Comparison of ENCODE assay signal across 1 cellular context in genomic region chr19:34404109-34404909, GRCh38.
TF ChIP-seq lines count a peak whose summit lies in the region.

Gene PDCD2L, plus strand, starts transcription at chr19:34404399. Its CDS starts 32 bp downstream, at chr19:34404431.

TF ChIP-seq in HepG2, 621 proteins besides CTCF, POLR2A, EP300 and RAD21 (continued from another document and continues in another):
- TF ChIP-seq E2F1 (CRISPR knock-in tag; IDR thresholded peaks at IDR 0.05) (no peak), ZNF20 (CRISPR knock-in tag; IDR thresholded peaks at IDR 0.05) (peak; percentile 80; the same call in 1 of the 2 replicates), MLX (CRISPR knock-in tag; IDR thresholded peaks at IDR 0.05) (0 out of 2 replicates have a peak, but pooled peaks have one; percentile 16), KMT2B (CRISPR knock-in tag; IDR thresholded peaks at IDR 0.05) (peak; percentile 74), PRDM15 (CRISPR knock-in tag; IDR thresholded peaks at IDR 0.05) (peak; percentile 44; the same call in 1 of the 2 replicates), SMC3 (IDR thresholded peaks at IDR 0.05; ENCODE audit: low read length) (no peak), DMAP1 (CRISPR knock-in tag; IDR thresholded peaks at IDR 0.05) (peak; percentile 77), CREB3 (CRISPR knock-in tag; IDR thresholded peaks at IDR 0.05) (peak; percentile 95), GPBP1L1 (CRISPR knock-in tag; IDR thresholded peaks at IDR 0.05) (no peak), ZNF180 (CRISPR knock-in tag; IDR thresholded peaks at IDR 0.05; ENCODE audit: borderline replicate concordance, low read depth) (peak; percentile 30; the same call in 1 of the 2 replicates), FOXO4 (CRISPR knock-in tag; conservative IDR thresholded peaks at IDR 0.05) (0 out of 2 replicates have a peak, but pooled peaks have one; percentile 79), ZNF687 (CRISPR knock-in tag; IDR thresholded peaks at IDR 0.05) (peak; percentile 97), SUZ12 (IDR thresholded peaks at IDR 0.05; ENCODE audit: low read depth, low read length) (no peak), HMG20B (CRISPR knock-in tag; conservative IDR thresholded peaks at IDR 0.05) (no peak), ZNF605 (CRISPR knock-in tag; IDR thresholded peaks at IDR 0.05) (peak; percentile 85), ZNF207 (IDR thresholded peaks at IDR 0.05; ENCODE audit: borderline replicate concordance) (no peak), HMGXB3 (CRISPR knock-in tag; IDR thresholded peaks at IDR 0.05; ENCODE audit: borderline replicate concordance) (0 out of 2 replicates have a peak, but pooled peaks have one; percentile 55), HNRNPLL (IDR thresholded peaks at IDR 0.05; ENCODE audit: low read depth, low read length, poor library complexity, severe bottlenecking) (peak; percentile 100), ZNF629 (CRISPR knock-in tag; conservative IDR thresholded peaks at IDR 0.05) (0 out of 2 replicates have a peak, but pooled peaks have one; percentile 9), HMG20A (CRISPR knock-in tag; IDR thresholded peaks at IDR 0.05; ENCODE audit: borderline replicate concordance) (no peak), ZNF570 (CRISPR knock-in tag; IDR thresholded peaks at IDR 0.05; ENCODE audit: borderline replicate concordance) (no peak), AHR (CRISPR knock-in tag; IDR thresholded peaks at IDR 0.05) (peak; percentile 60; the same call in 1 of the 2 replicates), ZNF24 (IDR thresholded peaks at IDR 0.05) (no peak), KLF6 (CRISPR knock-in tag; IDR thresholded peaks at IDR 0.05) (peak; percentile 76; the same call in 1 of the 2 replicates), ZNF512B (CRISPR knock-in tag; IDR thresholded peaks at IDR 0.05; ENCODE audit: borderline replicate concordance) (no peak; the same call in 1 of the 2 replicates), CSRNP2 (CRISPR knock-in tag; conservative IDR thresholded peaks at IDR 0.05; ENCODE audit: low read depth) (no peak; the same call in 1 of the 2 replicates), SAFB2 (CRISPR knock-in tag; IDR thresholded peaks at IDR 0.05; ENCODE audit: borderline replicate concordance, low read depth) (peak; percentile 79; the same call in 1 of the 2 replicates), MAFF (IDR thresholded peaks at IDR 0.05; ENCODE audit: low read depth, low read length) (no peak), CCDC6 (CRISPR knock-in tag; IDR thresholded peaks at IDR 0.05) (peak; percentile 74; the same call in 1 of the 2 replicates), MZF1 (CRISPR knock-in tag; IDR thresholded peaks at IDR 0.05; ENCODE audit: borderline replicate concordance) (peak; percentile 73; the same call in 1 of the 2 replicates), ETV5 (CRISPR knock-in tag; IDR thresholded peaks at IDR 0.05; ENCODE audit: borderline replicate concordance) (no peak; the same call in 1 of the 2 replicates), NFIB (CRISPR knock-in tag; IDR thresholded peaks at IDR 0.05; ENCODE audit: borderline replicate concordance) (no peak)
